8 cellular contexts compared by ENCODE assay signal in genomic region chr6:27688014-27688586, GRCh38.
DNase-seq lines count a peak whose midpoint lies in the region; ATAC-seq, FAIRE-seq and TF ChIP-seq lines count a peak whose summit lies in the region.

No MANE protein-coding gene starts in this region.

- no peak for TF ChIP-seq CTCF in CD14-positive monocyte (IDR thresholded peaks at IDR 0.05)
- no peak for TF ChIP-seq CTCF in endothelial cell of umbilical vein (IDR thresholded peaks at IDR 0.05; ENCODE audit: extremely low read depth in 1 of 2, insufficient read depth in 1 of 2, low read depth in 1 of 2, low read length in 2 of 2)

- DNase-seq in CD14-positive monocyte (ENCODE audit: low spot score) (peak; percentile 62), HT1080 (ENCODE audit: low read depth) (peak; percentile 94), NOMO-1 (lab: John Stamatoyannopoulos, UW; ENCODE audit: unreplicated experiment in 2 of 2) (peak; percentile 47 to 73), endothelial cell of umbilical vein (ENCODE audit: low read depth, low spot score) (peak; percentile 84)
- DNase-seq in activated CD8-positive, alpha-beta memory T cell treated with anti-CD3 and anti-CD28 coated beads for 4 hours (ENCODE audit: low read depth in 2 of 2) = peak; percentile 59 to 64
- peak; percentile 70 for DNase-seq in stimulated activated CD8-positive, alpha-beta memory T cell treated with anti-CD3 and anti-CD28 coated beads, Interleukin-4, amount 100 ng/mL, for 24 hours (ENCODE audit: low read depth)

- peaks cover 48 to 72% (median 53%) of the 10 kb centered on the region in 3 donors for H3K27me3 Mint-ChIP-seq in CD14-positive monocyte (ENCODE audit: low read depth in 3 of 3)

- H3K9me1 ChIP-seq in endothelial cell of umbilical vein (replicated peaks; ENCODE audit: control insufficient read depth, extremely low read depth, insufficient read depth, low read length) = no peaks in the 10 kb centered on the region

- TF ChIP-seq POLR2A in endothelial cell of umbilical vein (IDR thresholded peaks at IDR 0.05; ENCODE audit: low read depth, low read length) = no peak

- H3K36me3 ChIP-seq in endothelial cell of umbilical vein (ENCODE audit: control insufficient read depth in 2 of 2, extremely low read depth in 1 of 2, insufficient read depth in 2 of 2, low read length in 2 of 2) = no peaks in the 10 kb centered on the region
- no peaks in the 10 kb centered on the region for H3K36me3 ChIP-seq in mucosa of rectum (ENCODE audit: control insufficient read depth in 2 of 2, insufficient read depth in 2 of 2, low read length in 2 of 2)

- peaks cover 3% of the 10 kb centered on the region for H3K4me1 ChIP-seq in endothelial cell of umbilical vein (ENCODE audit: control insufficient read depth, extremely low read depth, insufficient read depth, low read length)
- peaks cover 4 to 6% of the 10 kb centered on the region in 2 donors for H3K4me1 ChIP-seq in mucosa of rectum (ENCODE audit: control insufficient read depth in 2 of 2, insufficient read depth in 2 of 2, low read length in 2 of 2)

- no TSS peak for BruUV-seq in endothelial cell of umbilical vein (replicated peaks; lab: Mats Ljungman, UMichigan)

- FAIRE-seq in endothelial cell of umbilical vein (lab: Jason Lieb, UNC) = peak; percentile 83

- CTCF ChIA-PET in endothelial cell of umbilical vein (lab: Charles Lee) = interaction anchor here (0.9 to 2.3 kb wide), 17 partner anchors 10 to 500 kb away, joined by 3 to 13 read pairs (median 5); no protein-coding TSS in a partner anchor

- POLR2A ChIA-PET in endothelial cell of umbilical vein (lab: Charles Lee) = no interaction called here

- peak overlapping the region; percentile 84 for H3K4me2 ChIP-seq in endothelial cell of umbilical vein (ENCODE audit: insufficient read depth, low read length)

- peak overlapping the region; percentile 33 to 77 (median 62) for H3K4me3 ChIP-seq in endothelial cell of umbilical vein (replicated peaks in 1 of 3; ENCODE audit: insufficient read depth in 1 of 3, low read depth in 1 of 3, low read length in 3 of 3)
- peak overlapping the region; percentile 78 to 79 for H3K4me3 ChIP-seq in mucosa of rectum (ENCODE audit: low read length in 2 of 2)

- no peaks in the 10 kb centered on the region for H3K79me2 ChIP-seq in endothelial cell of umbilical vein (ENCODE audit: control insufficient read depth, insufficient read depth, low read length)

- dilution Hi-C loops in endothelial cell of umbilical vein (cut with MboI; ENCODE audit: extremely low pct_ligation_motif_present, low sequenced_read_pairs) = no loop called here

- H3K27ac ChIP-seq in endothelial cell of umbilical vein (ENCODE audit: insufficient read depth, low read depth, low read length) (no peak overlapping the region), mucosa of rectum (ENCODE audit: low read depth in 2 of 2, low read length in 2 of 2) (no peak overlapping the region)

- H2AFZ ChIP-seq in endothelial cell of umbilical vein (ENCODE audit: low read depth, low read length) = peak overlapping the region; percentile 77

- peak overlapping the region in 1 of 7 donors; percentile 42 for H3K27ac Mint-ChIP-seq in CD14-positive monocyte

- H3K9ac ChIP-seq in endothelial cell of umbilical vein (replicated peaks; ENCODE audit: extremely low read depth, insufficient read depth, low read length) (peak overlapping the region; percentile 21), mucosa of rectum (ENCODE audit: low read depth in 1 of 2, low read length in 2 of 2) (peak overlapping the region; percentile 47 to 78)

- peaks cover 0 to 2% of the 10 kb centered on the region in 2 donors for H3K36me3 Mint-ChIP-seq in CD14-positive monocyte

- H3K27me3 ChIP-seq in endothelial cell of umbilical vein (ENCODE audit: control insufficient read depth in 2 of 2, insufficient read depth in 2 of 2, low read length in 2 of 2) (peaks cover 0 to 2% of the 10 kb centered on the region in 2 experiments), mucosa of rectum (ENCODE audit: control insufficient read depth in 2 of 2, insufficient read depth in 2 of 2, low read length in 2 of 2) (no peaks in the 10 kb centered on the region)

- H3K4me1 Mint-ChIP-seq in CD14-positive monocyte = peaks cover 18% of the 10 kb centered on the region

- H3K9me3 Mint-ChIP-seq in CD14-positive monocyte = peaks cover 0 to 18% (median 7%) of the 10 kb centered on the region in 7 donors

- H3K4me3 Mint-ChIP-seq in CD14-positive monocyte = peak overlapping the region; percentile 93 to 95

- no peaks in the 10 kb centered on the region for H3K9me3 ChIP-seq in endothelial cell of umbilical vein (replicated peaks; ENCODE audit: control insufficient read depth, insufficient read depth, low read length)
- H3K9me3 ChIP-seq in mucosa of rectum (ENCODE audit: control insufficient read depth in 2 of 2, low read length in 2 of 2) = no peaks in the 10 kb centered on the region

- intact Hi-C loops in CD14-positive monocyte (cut with micrococcal nuclease) (loop anchor here in 1 of 2 donors (5.0 to 10.0 kb wide), 3 partner anchors 207 to 523 kb away; a partner anchor contains a TSS), endothelial cell of umbilical vein (cut with micrococcal nuclease) (loop anchor here (1.0 to 5.0 kb wide), 6 partner anchors 71 to 391 kb away; no protein-coding TSS in a partner anchor)

- peak; percentile 45 for ATAC-seq in GM21360 (IDR thresholded peaks at IDR 0.05; ENCODE audit: unreplicated experiment)

- no peaks in the 10 kb centered on the region for H4K20me1 ChIP-seq in endothelial cell of umbilical vein (replicated peaks; ENCODE audit: control insufficient read depth, extremely low read depth, insufficient read depth, low read length)

TF ChIP-seq in endothelial cell of umbilical vein, 7 proteins besides CTCF, POLR2A, EP300 and RAD21:
- TF ChIP-seq EZH2 (IDR thresholded peaks at IDR 0.05; ENCODE audit: borderline replicate concordance, low read depth, low read length, severe bottlenecking) = no peak
- TF ChIP-seq JUN (IDR thresholded peaks at IDR 0.05; ENCODE audit: borderline replicate concordance, insufficient read depth, insufficient read length, low read depth) = no peak
- peak; percentile 16 for TF ChIP-seq MYC (IDR thresholded peaks at IDR 0.05; ENCODE audit: low read depth, low read length)
- TF ChIP-seq POLR2AphosphoS5 (IDR thresholded peaks at IDR 0.05; ENCODE audit: insufficient read depth, low read depth, low read length) = peak; percentile 39
- no peak for TF ChIP-seq MAX (IDR thresholded peaks at IDR 0.05; ENCODE audit: insufficient read depth, insufficient read length)
- TF ChIP-seq FOS (IDR thresholded peaks at IDR 0.05; ENCODE audit: borderline replicate concordance, insufficient read depth, low read length) = no peak
- TF ChIP-seq GATA2 (IDR thresholded peaks at IDR 0.05; ENCODE audit: insufficient read depth, insufficient read length, low read depth, low read length) = peak; percentile 41
